In the genomic region with DNA sequence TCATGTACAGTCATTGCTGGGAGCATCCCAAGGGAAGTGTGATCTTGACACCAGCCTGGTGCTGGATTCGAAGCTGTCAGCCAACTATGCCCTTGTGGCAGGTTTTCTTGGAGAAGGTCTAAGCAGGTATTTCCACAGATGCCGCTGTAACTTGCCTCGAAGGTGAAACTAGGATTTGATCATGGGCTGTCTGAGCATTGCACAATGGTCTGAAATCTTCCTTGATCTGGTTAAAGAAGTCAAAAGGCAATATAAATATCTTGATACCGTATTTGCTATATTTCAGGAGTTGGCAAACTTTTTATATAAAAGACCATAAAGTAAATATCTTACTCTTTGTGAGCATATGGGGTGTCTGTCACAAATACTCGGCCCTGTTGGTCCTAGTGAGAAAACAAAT, we compare ENCODE assay signal across 1 cellular context.
TF ChIP-seq lines count a peak whose summit lies in the region.

No MANE protein-coding gene starts in this region.

TF ChIP-seq in IMR-90, 13 proteins besides CTCF, POLR2A, EP300 and RAD21:
- TF ChIP-seq RCOR1 (IDR thresholded peaks at IDR 0.05; ENCODE audit: insufficient replicate concordance, low read length) (no peak), CEBPB (IDR thresholded peaks at IDR 0.05; ENCODE audit: low read depth, low read length) (no peak)
- TF ChIP-seq, protein P1, sequence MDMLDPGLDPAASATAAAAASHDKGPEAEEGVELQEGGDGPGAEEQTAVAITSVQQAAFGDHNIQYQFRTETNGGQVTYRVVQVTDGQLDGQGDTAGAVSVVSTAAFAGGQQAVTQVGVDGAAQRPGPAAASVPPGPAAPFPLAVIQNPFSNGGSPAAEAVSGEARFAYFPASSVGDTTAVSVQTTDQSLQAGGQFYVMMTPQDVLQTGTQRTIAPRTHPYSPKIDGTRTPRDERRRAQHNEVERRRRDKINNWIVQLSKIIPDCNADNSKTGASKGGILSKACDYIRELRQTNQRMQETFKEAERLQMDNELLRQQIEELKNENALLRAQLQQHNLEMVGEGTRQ (IDR thresholded peaks at IDR 0.05; ENCODE audit: low read depth, low read length) = no peak
- TF ChIP-seq, protein P2, sequence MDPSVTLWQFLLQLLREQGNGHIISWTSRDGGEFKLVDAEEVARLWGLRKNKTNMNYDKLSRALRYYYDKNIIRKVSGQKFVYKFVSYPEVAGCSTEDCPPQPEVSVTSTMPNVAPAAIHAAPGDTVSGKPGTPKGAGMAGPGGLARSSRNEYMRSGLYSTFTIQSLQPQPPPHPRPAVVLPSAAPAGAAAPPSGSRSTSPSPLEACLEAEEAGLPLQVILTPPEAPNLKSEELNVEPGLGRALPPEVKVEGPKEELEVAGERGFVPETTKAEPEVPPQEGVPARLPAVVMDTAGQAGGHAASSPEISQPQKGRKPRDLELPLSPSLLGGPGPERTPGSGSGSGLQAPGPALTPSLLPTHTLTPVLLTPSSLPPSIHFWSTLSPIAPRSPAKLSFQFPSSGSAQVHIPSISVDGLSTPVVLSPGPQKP (IDR thresholded peaks at IDR 0.05; ENCODE audit: borderline replicate concordance, low read depth, low read length) = no peak
